Comparison of ENCODE assay signal across 29 cellular contexts in genomic region chr6:33064723-33065122, GRCh38. TPM values are rescaled to one million over a fixed set of nuclear protein-coding genes. Genes with fewer than 3 reads are reported as not detected.
"Had no signal": no experiment of that assay in that cellular context is flagged by ENCODE, and none has a peak within 500 bp of the region (broad histone marks: within the 10 kb centered on the region; RNA-seq: fewer than 3 reads in every experiment).

No MANE protein-coding gene starts in this region.

- H3K9me3 ChIP-seq: psoas muscle, right atrium auricular region, thoracic aorta, uterus had no signal

- FAIRE-seq: astrocyte, endometrium, frontal cortex had no signal

- H3K27ac Mint-ChIP-seq: activated CD4-positive, alpha-beta T cell treated with anti-CD3 and anti-CD28 coated beads for 36 hours; activated naive CD4-positive, alpha-beta T cell treated with anti-CD3 and anti-CD28 coated beads, Interleukin-2, amount 10 ng/mL, durations not matched to agents 7 days and 5 days; activated naive CD8-positive, alpha-beta T cell treated with anti-CD3 and anti-CD28 coated beads, Interleukin-2, amount 10 ng/mL, durations not matched to agents 7 days and 5 days; neural progenitor cell; WTC11 had no signal

- H3K4me2 ChIP-seq: neural progenitor cell had no signal

- H2AFZ ChIP-seq: neural progenitor cell, parathyroid adenoma had no signal

- H3K36me3 ChIP-seq: neural progenitor cell, thoracic aorta, uterus had no signal

- H3K4me1 ChIP-seq: neural progenitor cell, parathyroid adenoma, psoas muscle, right atrium auricular region, uterus had no signal

- H3K27ac ChIP-seq: epithelial cell of prostate, neural progenitor cell, parathyroid adenoma, psoas muscle, right atrium auricular region, thoracic aorta, uterus had no signal

- DNase-seq: activated CD4-positive, alpha-beta T cell treated with anti-CD3 and anti-CD28 coated beads for 36 hours; activated CD4-positive, alpha-beta T cell treated with anti-CD3 and anti-CD28 coated beads, Interleukin-2, amount 50 U/mL, for 4 hours; activated gamma-delta T cell; activated naive CD4-positive, alpha-beta T cell treated with anti-CD3 and anti-CD28 coated beads, Interleukin-2, amount 10 ng/mL, durations not matched to agents 7 days and 5 days; activated naive CD8-positive, alpha-beta T cell treated with anti-CD3 and anti-CD28 coated beads, Interleukin-2, amount 10 ng/mL, durations not matched to agents 7 days and 5 days; central memory CD4-positive, alpha-beta T cell; dermis blood vessel endothelial cell; effector CD4-positive, alpha-beta T cell; islet precursor cell; left ventricle myocardium superior; naive thymus-derived CD4-positive, alpha-beta T cell; occipital lobe; psoas muscle; stimulated activated CD4-positive, alpha-beta T cell treated with anti-CD3 and anti-CD28 coated beads, Interleukin-15, amount 100 ng/mL, for 24 hours; stimulated activated CD4-positive, alpha-beta T cell treated with anti-CD3 and anti-CD28 coated beads, Interleukin-2, amount 100 ng/mL, for 24 hours; T-helper 2 cell; trophoblast cell; uterus had no signal

- H3K27me3 Mint-ChIP-seq: activated CD4-positive, alpha-beta T cell treated with anti-CD3 and anti-CD28 coated beads for 36 hours; stimulated activated naive CD8-positive, alpha-beta T cell treated with anti-CD3 and anti-CD28 coated beads, Interleukin-15, Interleukin-2, amounts not matched to agents 100 ng/mL and 50 ng/mL, for 24 hours had no signal

- H3K9me3 Mint-ChIP-seq: activated naive CD4-positive, alpha-beta T cell treated with anti-CD3 and anti-CD28 coated beads, Interleukin-2, amount 10 ng/mL, durations not matched to agents 7 days and 5 days; activated naive CD8-positive, alpha-beta T cell treated with anti-CD3 and anti-CD28 coated beads, Interleukin-2, amount 10 ng/mL, durations not matched to agents 7 days and 5 days; stimulated activated naive CD8-positive, alpha-beta T cell treated with anti-CD3 and anti-CD28 coated beads, Interleukin-15, Interleukin-2, amounts not matched to agents 100 ng/mL and 50 ng/mL, for 24 hours had no signal

- H3K27me3 ChIP-seq: neural progenitor cell, right atrium auricular region, uterus had no signal

- H3K79me2 ChIP-seq: parathyroid adenoma had no signal

- H3K9ac ChIP-seq: neural progenitor cell, parathyroid adenoma had no signal

- ATAC-seq: activated CD4-positive, alpha-beta T cell treated with anti-CD3 and anti-CD28 coated beads for 36 hours; left ventricle myocardium superior; naive thymus-derived CD4-positive, alpha-beta T cell; psoas muscle; WTC11 had no signal

- H3K4me3 Mint-ChIP-seq: activated CD4-positive, alpha-beta T cell treated with anti-CD3 and anti-CD28 coated beads for 36 hours; activated naive CD4-positive, alpha-beta T cell treated with anti-CD3 and anti-CD28 coated beads, Interleukin-2, amount 10 ng/mL, durations not matched to agents 7 days and 5 days; activated naive CD8-positive, alpha-beta T cell treated with anti-CD3 and anti-CD28 coated beads, Interleukin-2, amount 10 ng/mL, durations not matched to agents 7 days and 5 days; naive thymus-derived CD4-positive, alpha-beta T cell; neural progenitor cell; stimulated activated naive CD8-positive, alpha-beta T cell treated with anti-CD3 and anti-CD28 coated beads, Interleukin-15, Interleukin-2, amounts not matched to agents 100 ng/mL and 50 ng/mL, for 24 hours; WTC11 had no signal

- H3K4me3 ChIP-seq: neural progenitor cell, psoas muscle, right atrium auricular region, thoracic aorta, uterus had no signal

- H3K4me1 Mint-ChIP-seq: activated CD4-positive, alpha-beta T cell treated with anti-CD3 and anti-CD28 coated beads for 36 hours; activated naive CD4-positive, alpha-beta T cell treated with anti-CD3 and anti-CD28 coated beads, Interleukin-2, amount 10 ng/mL, durations not matched to agents 7 days and 5 days; activated naive CD8-positive, alpha-beta T cell treated with anti-CD3 and anti-CD28 coated beads, Interleukin-2, amount 10 ng/mL, durations not matched to agents 7 days and 5 days; neural progenitor cell; WTC11 had no signal

RNA-seq across cellular contexts. Expression of gene HLA-DOA, which starts 55.3 kb away (rescaled TPM):
- total RNA-seq: dermis blood vessel endothelial cell, lung microvascular endothelial cell had no signal
